13 cellular contexts compared by ENCODE assay signal in the genomic region with DNA sequence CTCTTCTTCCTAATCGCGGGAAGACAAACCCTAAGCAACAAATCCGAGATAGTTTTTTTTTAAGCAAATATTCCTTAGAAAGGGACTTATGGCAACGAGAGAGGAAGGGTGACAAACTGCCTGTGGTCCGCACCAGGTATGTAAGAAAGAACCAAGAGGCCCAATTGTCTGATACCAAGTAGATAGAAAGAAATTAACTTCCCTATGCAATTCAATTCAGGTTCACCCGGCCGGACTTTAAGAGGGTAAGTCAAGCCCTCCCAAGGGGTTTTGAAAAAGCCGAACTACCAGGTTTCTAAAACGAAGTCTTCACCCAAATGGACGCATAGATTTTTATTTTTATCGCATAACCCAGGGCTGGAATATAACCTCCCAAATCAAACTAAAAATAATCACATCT. TPM values are rescaled to one million over a fixed set of nuclear protein-coding genes. Genes with fewer than 3 reads are reported as not detected.
A peak's percentile ranks its signal among the peaks of the same experiment; 100 is the strongest.
DNase-seq lines count a peak whose midpoint lies in the region; ATAC-seq and TF ChIP-seq lines count a peak whose summit lies in the region.
"Had no signal": no experiment of that assay in that cellular context is flagged by ENCODE, and none has a peak within 500 bp of the region (broad histone marks: within the 10 kb centered on the region; RNA-seq: fewer than 3 reads in every experiment).

No MANE protein-coding gene starts in this region.

- H3K4me1 Mint-ChIP-seq in naive thymus-derived CD8-positive, alpha-beta T cell = peaks cover 0 to 4% (median 2%) of the 10 kb centered on the region in 4 donors
- no peaks in the 10 kb centered on the region for H3K4me1 Mint-ChIP-seq in stimulated activated effector memory CD8-positive, alpha-beta T cell treated with anti-CD3 and anti-CD28 coated beads, Interleukin-12 subunit alpha, Interleukin-12 subunit beta, amount 100 ng/mL, for 72 hours

- POLR2A ChIA-PET in naive thymus-derived CD8-positive, alpha-beta T cell (lab: Charles Lee) = no interaction called here

- H3K79me1 ChIP-seq in mesendoderm (ENCODE audit: low read length) = no peaks in the 10 kb centered on the region

- no CpG with 5 or more reads among the region's 11 CpGs for WGBS in mesendoderm (ENCODE audit: extremely low coverage, insufficient coverage, low lambda C conversion rate)
- WGBS in smooth muscle cell (ENCODE audit: low lambda C conversion rate) = 22% methylated on average over 11 of the region's 11 CpGs

- peak overlapping the region; percentile 58 for H3K4me2 ChIP-seq in mesendoderm (ENCODE audit: low read length)
- H3K4me2 ChIP-seq in smooth muscle cell = peak overlapping the region; percentile 93

- no peak overlapping the region for H3K4me3 Mint-ChIP-seq in naive thymus-derived CD8-positive, alpha-beta T cell
- no peak overlapping the region for H3K4me3 Mint-ChIP-seq in stimulated activated effector memory CD8-positive, alpha-beta T cell treated with anti-CD3 and anti-CD28 coated beads, Interleukin-12 subunit alpha, Interleukin-12 subunit beta, amount 100 ng/mL, for 72 hours
- H3K4me3 Mint-ChIP-seq: CD4-positive, alpha-beta memory T cell had no signal

- DNase-seq in coronary artery (ENCODE audit: low spot score) (no peak), mesendoderm (no peak), smooth muscle cell (lab: John Stamatoyannopoulos, UW; ENCODE audit: unreplicated experiment) (no peak), AG08396 (ENCODE audit: low spot score) (no peak), NCI-H1436 treated with DMSO at 0.1 percent for 48 hours (lab: John Stamatoyannopoulos, UW) (no peak)
- no peak for DNase-seq in naive thymus-derived CD8-positive, alpha-beta T cell
- no peak for DNase-seq in stimulated activated effector memory CD8-positive, alpha-beta T cell treated with anti-CD3 and anti-CD28 coated beads, Interleukin-12 subunit alpha, Interleukin-12 subunit beta, amount 100 ng/mL, for 72 hours (ENCODE audit: low spot score in 2 of 2)
- DNase-seq: activated T-cell treated with anti-CD3 and anti-CD28 coated beads for 4 hours; CD4-positive, alpha-beta memory T cell; Kasumi-1; NCI-H187 treated with DMSO at 0.1 percent for 48 hours had no signal

- H3K27ac ChIP-seq in HUES48 (ENCODE audit: low read depth, low read length) (no peak overlapping the region), coronary artery (peak overlapping the region; percentile 32 to 53), mesendoderm (ENCODE audit: low read depth, low read length) (no peak overlapping the region), smooth muscle cell (ENCODE audit: low read depth) (no peak overlapping the region)

- H4K8ac ChIP-seq in mesendoderm (ENCODE audit: low read depth, low read length) = no peak overlapping the region

- H3K27me3 ChIP-seq in HUES48 (ENCODE audit: control insufficient read depth, insufficient read depth, low read length) (peaks cover 75% of the 10 kb centered on the region), mesendoderm (ENCODE audit: insufficient read depth, low read length, poor library complexity) (peaks cover 4% of the 10 kb centered on the region), smooth muscle cell (ENCODE audit: low read depth) (peaks cover 82% of the 10 kb centered on the region)

- no peaks in the 10 kb centered on the region for H3K79me2 ChIP-seq in mesendoderm (ENCODE audit: control insufficient read depth, insufficient read depth, low read length)
- H3K79me2 ChIP-seq in smooth muscle cell (ENCODE audit: low read depth) = no peaks in the 10 kb centered on the region

- H3K36me3 Mint-ChIP-seq in naive thymus-derived CD8-positive, alpha-beta T cell = peaks cover 15 to 55% (median 42%) of the 10 kb centered on the region in 3 donors
- H3K36me3 Mint-ChIP-seq in stimulated activated effector memory CD8-positive, alpha-beta T cell treated with anti-CD3 and anti-CD28 coated beads, Interleukin-12 subunit alpha, Interleukin-12 subunit beta, amount 100 ng/mL, for 72 hours = peaks cover 39% of the 10 kb centered on the region

- no peak overlapping the region for H3K56ac ChIP-seq in mesendoderm (ENCODE audit: low read length)

- peaks cover 36% of the 10 kb centered on the region for H3K4me1 ChIP-seq in HUES48 (ENCODE audit: control insufficient read depth, insufficient read depth, low read length)
- peaks cover 7% of the 10 kb centered on the region for H3K4me1 ChIP-seq in mesendoderm (ENCODE audit: control insufficient read depth, low read depth, low read length)
- H3K4me1 ChIP-seq in smooth muscle cell (ENCODE audit: low read depth) = peaks cover 48% of the 10 kb centered on the region

- H3K23ac ChIP-seq in mesendoderm (ENCODE audit: low read length) = no peak overlapping the region

- H3K4me3 ChIP-seq in HUES48 (ENCODE audit: low read depth, low read length) (peak overlapping the region; percentile 68), coronary artery (peak overlapping the region; percentile 60), mesendoderm (ENCODE audit: low read length) (no peak overlapping the region), smooth muscle cell (peak overlapping the region; percentile 63)

- no peak overlapping the region for H3K27ac Mint-ChIP-seq in naive thymus-derived CD8-positive, alpha-beta T cell
- no peak overlapping the region for H3K27ac Mint-ChIP-seq in stimulated activated effector memory CD8-positive, alpha-beta T cell treated with anti-CD3 and anti-CD28 coated beads, Interleukin-12 subunit alpha, Interleukin-12 subunit beta, amount 100 ng/mL, for 72 hours

- peak overlapping the region; percentile 65 for H2AFZ ChIP-seq in smooth muscle cell (ENCODE audit: low read depth)

- no peaks in the 10 kb centered on the region for H3K27me3 Mint-ChIP-seq in naive thymus-derived CD8-positive, alpha-beta T cell
- H3K27me3 Mint-ChIP-seq: CD4-positive, alpha-beta memory T cell had no signal

- H3F3A ChIP-seq in smooth muscle cell (ENCODE audit: low read depth) = no peaks in the 10 kb centered on the region

- no peak overlapping the region for H2BK15ac ChIP-seq in mesendoderm (replicated peaks; ENCODE audit: low read depth)

- H3K36me3 ChIP-seq in HUES48 (ENCODE audit: control insufficient read depth, insufficient read depth, low read length) = no peaks in the 10 kb centered on the region
- H3K36me3 ChIP-seq in mesendoderm (ENCODE audit: control insufficient read depth, insufficient read depth, low read length) = no peaks in the 10 kb centered on the region
- H3K36me3 ChIP-seq in smooth muscle cell (ENCODE audit: low read depth) = no peaks in the 10 kb centered on the region

- no peak for ATAC-seq in naive thymus-derived CD8-positive, alpha-beta T cell
- ATAC-seq in stimulated activated effector memory CD8-positive, alpha-beta T cell treated with anti-CD3 and anti-CD28 coated beads, Interleukin-12 subunit alpha, Interleukin-12 subunit beta, amount 100 ng/mL, for 72 hours = no peak
- ATAC-seq: activated CD4-positive, CD25-positive, alpha-beta regulatory T cell treated with anti-CD3 and anti-CD28 coated beads, Interleukin-2, amount 50 U/mL, for 24 hours had no signal

- no peaks in the 10 kb centered on the region for H3K9me3 ChIP-seq in HUES48 (ENCODE audit: control insufficient read depth, insufficient read depth, low read length)
- no peaks in the 10 kb centered on the region for H3K9me3 ChIP-seq in smooth muscle cell (replicated peaks; ENCODE audit: low read depth)

- H3K9me3 Mint-ChIP-seq in naive thymus-derived CD8-positive, alpha-beta T cell = peaks cover 0 to 7% (median 0%) of the 10 kb centered on the region in 9 donors
- H3K9me3 Mint-ChIP-seq in stimulated activated effector memory CD8-positive, alpha-beta T cell treated with anti-CD3 and anti-CD28 coated beads, Interleukin-12 subunit alpha, Interleukin-12 subunit beta, amount 100 ng/mL, for 72 hours = no peaks in the 10 kb centered on the region

- no peak overlapping the region for H3K9ac ChIP-seq in HUES48 (ENCODE audit: low read depth, low read length)
- H3K9ac ChIP-seq in mesendoderm (ENCODE audit: low read length) = peak overlapping the region; percentile 64
- no peak overlapping the region for H3K9ac ChIP-seq in smooth muscle cell (ENCODE audit: low read depth)

- peaks cover 57% of the 10 kb centered on the region for H4K20me1 ChIP-seq in smooth muscle cell (ENCODE audit: low read depth)

- H2AK5ac ChIP-seq in mesendoderm (ENCODE audit: low read length) = no peak overlapping the region

- H3K18ac ChIP-seq in mesendoderm (ENCODE audit: low read length) = no peak overlapping the region

- TF ChIP-seq CTCF in coronary artery (IDR thresholded peaks at IDR 0.05) (no peak), smooth muscle cell (IDR thresholded peaks at IDR 0.05; ENCODE audit: borderline replicate concordance, insufficient read depth, poor library complexity, severe bottlenecking) (no peak)

- H2BK5ac ChIP-seq in mesendoderm (ENCODE audit: low read length) = no peak overlapping the region

- H4K5ac ChIP-seq in mesendoderm (ENCODE audit: low read length) = no peak overlapping the region

- H3K4ac ChIP-seq in mesendoderm (ENCODE audit: low read depth, low read length) = no peak overlapping the region

- no peak overlapping the region for H2BK120ac ChIP-seq in mesendoderm (ENCODE audit: low read depth, low read length)

RNA-seq across cellular contexts. Expression of a gene that starts 1.7 kb away (rescaled TPM):
- polyA plus RNA-seq in mesendoderm (2013, experiment 1 of 2) = 0.06 TPM
- polyA plus RNA-seq in mesendoderm (2013, experiment 2 of 2) = 0.06 TPM
- total RNA-seq in smooth muscle cell = 1.7 TPM in 2 replicates
- polyA plus RNA-seq in smooth muscle cell = 0.17 and 0.77 TPM in 2 replicates
- not detected for total RNA-seq in naive thymus-derived CD8-positive, alpha-beta T cell
- polyA plus RNA-seq in naive thymus-derived CD8-positive, alpha-beta T cell = under 1 TPM in 1 of 3 donors, not detected in 2; 0.07 TPM
- total RNA-seq: CD4-positive, alpha-beta memory T cell had no signal

Comparison
In these comparisons a context has a peak if more than half of its experiments do, and no peak if none do; other contexts are left out.
1. H3K27ac ChIP-seq: peak in coronary artery (2 of 2); none in HUES48 (single experiment), mesendoderm (single experiment) and smooth muscle cell (single experiment).